31 cellular contexts compared by ENCODE assay signal in genomic region chr5:8749556-8749955, GRCh38.
"Had no signal": no experiment of that assay in that cellular context is flagged by ENCODE, and none has a peak within 500 bp of the region (broad histone marks: within the 10 kb centered on the region; RNA-seq: fewer than 3 reads in every experiment).

No MANE protein-coding gene starts in this region.

- H3K27me3 ChIP-seq: adrenal gland, ascending aorta, breast epithelium, cardiac muscle cell, dorsolateral prefrontal cortex, foreskin keratinocyte, gastrocnemius medialis, heart left ventricle had no signal

- H3K4me3 ChIP-seq: adrenal gland, ascending aorta, breast epithelium, cardiac muscle cell, coronary artery, dorsolateral prefrontal cortex, gastrocnemius medialis, heart left ventricle had no signal

- H3K4me1 ChIP-seq: adrenal gland, ascending aorta, breast epithelium, foreskin keratinocyte, gastrocnemius medialis had no signal

- H3K36me3 ChIP-seq: adrenal gland, ascending aorta, breast epithelium, cardiac muscle cell, gastrocnemius medialis, heart left ventricle, WERI-Rb-1 had no signal

- H3K9me3 ChIP-seq: adrenal gland, ascending aorta, breast epithelium, gastrocnemius medialis had no signal

- ATAC-seq: activated CD4-positive, CD25-positive, alpha-beta regulatory T cell treated with anti-CD3 and anti-CD28 coated beads, Interleukin-2, amount 50 U/mL, for 24 hours; activated CD8-positive, alpha-beta T cell treated with anti-CD3 and anti-CD28 coated beads for 36 hours; activated naive CD8-positive, alpha-beta T cell treated with anti-CD3 and anti-CD28 coated beads, Interleukin-2, amount 50 U/mL, for 24 hours; esophagus mucosa; foreskin keratinocyte; gastrocnemius medialis; heart left ventricle; T-helper 17 cell had no signal

- H3K27ac ChIP-seq: adrenal gland, ascending aorta, breast epithelium, cardiac muscle cell, coronary artery, dorsolateral prefrontal cortex, foreskin keratinocyte, gastrocnemius medialis, heart left ventricle, WERI-Rb-1 had no signal

- DNase-seq: activated B cell treated with CpG ODN at 0.5 μM for 24 hours; activated CD4-positive, alpha-beta T cell treated with anti-CD3 and anti-CD28 coated beads for 48 hours; activated CD4-positive, alpha-beta T cell treated with anti-CD3 and anti-CD28 coated beads, Interleukin-2, amount 50 U/mL, for 1 hour; activated CD4-positive, alpha-beta T cell treated with anti-CD3 and anti-CD28 coated beads, Interleukin-2, amount 50 U/mL, for 48 hours; activated CD8-positive, alpha-beta memory T cell treated with anti-CD3 and anti-CD28 coated beads for 24 hours; activated CD8-positive, alpha-beta T cell treated with anti-CD3 and anti-CD28 coated beads for 36 hours; activated effector memory CD4-positive, alpha-beta T cell treated with anti-CD3 and anti-CD28 coated beads, Interleukin-2, amount 50 U/mL, for 16 hours; activated naive CD4-positive, alpha-beta T cell treated with anti-CD3 and anti-CD28 coated beads for 36 hours; activated naive CD8-positive, alpha-beta T cell treated with anti-CD3 and anti-CD28 coated beads for 36 hours; activated naive CD8-positive, alpha-beta T cell treated with anti-CD3 and anti-CD28 coated beads, Interleukin-2, amount 50 U/mL, for 24 hours; activated T-cell treated with anti-CD3 and anti-CD28 coated beads, Interleukin-2, amount 50 U/mL, for 1 hour; activated T-cell treated with anti-CD3 and anti-CD28 coated beads, Interleukin-2, amount 50 U/mL, for 48 hours; adrenal gland; central memory CD4-positive, alpha-beta T cell; cerebellar nuclear complex; dorsolateral prefrontal cortex; effector memory CD4-positive, alpha-beta T cell; endodermal cell; foreskin keratinocyte; gastrocnemius medialis; glutamatergic neuron; heart left ventricle; T-helper 17 cell; T1000; WERI-Rb-1 had no signal
